8 cellular contexts compared by ENCODE assay signal in genomic region chr3:152403632-152404066, GRCh38.
DNase-seq lines count a peak whose midpoint lies in the region; ATAC-seq and TF ChIP-seq lines count a peak whose summit lies in the region.

No MANE protein-coding gene starts in this region.

- peak; percentile 73 for TF ChIP-seq EP300 in gastroesophageal sphincter (IDR thresholded peaks at IDR 0.05)

- no peaks in the 10 kb centered on the region for H3K36me3 ChIP-seq in gastroesophageal sphincter

- no peak for ATAC-seq in CD4-positive, alpha-beta T cell (ENCODE audit: poor library complexity)
- no peak for ATAC-seq in T-cell (replicated peaks in 1 of 4)
- ATAC-seq in gastroesophageal sphincter, result peak; percentile 82

- H3K27me3 Mint-ChIP-seq in CD4-positive, alpha-beta T cell, result no peaks in the 10 kb centered on the region
- no peaks in the 10 kb centered on the region for H3K27me3 Mint-ChIP-seq in T-cell
- no peaks in the 10 kb centered on the region for H3K27me3 Mint-ChIP-seq in nephron (ENCODE audit: low read depth)

- no peak overlapping the region for H3K4me3 ChIP-seq in gastroesophageal sphincter

- no peaks in the 10 kb centered on the region for H3K27me3 ChIP-seq in CD4-positive, alpha-beta T cell (ENCODE audit: control insufficient read depth, insufficient read depth, low read length)
- H3K27me3 ChIP-seq in gastroesophageal sphincter, result no peaks in the 10 kb centered on the region

- intact Hi-C loops in CD4-positive, alpha-beta T cell (cut with DNase I, micrococcal nuclease), result loop anchor here in 1 of 2 experiments (5.0 kb wide), 2 partner anchors 39 to 41 kb away; no protein-coding TSS in a partner anchor

- no peak for DNase-seq in CD4-positive, alpha-beta T cell
- DNase-seq in T-cell, result no peak
- DNase-seq in RKO (ENCODE audit: low spot score), result no peak
- no peak for DNase-seq in DMS79 treated with DMSO at 0.1 percent for 48 hours (lab: John Stamatoyannopoulos, UW)
- DNase-seq in stimulated activated CD4-positive, alpha-beta T cell treated with anti-CD3 and anti-CD28 coated beads, Interleukin-4, amount 100 ng/mL, for 4 hours, result no peak
- no peak for DNase-seq in dedifferentiated amniotic fluid mesenchymal stem cell (ENCODE audit: extremely low spot score)

- peak overlapping the region; percentile 55 for H3K4me3 Mint-ChIP-seq in CD4-positive, alpha-beta T cell
- H3K4me3 Mint-ChIP-seq in T-cell (peak overlapping the region in 1 of 3 donors; percentile 43), nephron (no peak overlapping the region)

- H3K4me1 Mint-ChIP-seq in CD4-positive, alpha-beta T cell (ENCODE audit: low read depth), result peaks cover 98% of the 10 kb centered on the region
- H3K4me1 Mint-ChIP-seq in T-cell (peaks cover 88 to 91% (median 90%) of the 10 kb centered on the region in 3 donors), nephron (peaks cover 61% of the 10 kb centered on the region)

- H3K27ac ChIP-seq in CD4-positive, alpha-beta T cell (ENCODE audit: low read depth, low read length), result peak overlapping the region; percentile 51
- H3K27ac ChIP-seq in gastroesophageal sphincter, result peak overlapping the region; percentile 77 to 96 (median 80)

- no peak for TF ChIP-seq CTCF in CD4-positive, alpha-beta T cell (IDR thresholded peaks at IDR 0.05)
- TF ChIP-seq CTCF in gastroesophageal sphincter (IDR thresholded peaks at IDR 0.05), result no peak
- TF ChIP-seq CTCF in nephron (IDR thresholded peaks at IDR 0.05; ENCODE audit: unreplicated experiment in 3 of 3), result no peak

- peaks cover 90% of the 10 kb centered on the region for H3K36me3 Mint-ChIP-seq in CD4-positive, alpha-beta T cell (ENCODE audit: low read depth)
- H3K36me3 Mint-ChIP-seq in T-cell (peaks cover 34% of the 10 kb centered on the region), nephron (ENCODE audit: low read depth) (no peaks in the 10 kb centered on the region)

- peak overlapping the region; percentile 91 for H3K27ac Mint-ChIP-seq in CD4-positive, alpha-beta T cell
- H3K27ac Mint-ChIP-seq in T-cell, result peak overlapping the region; percentile 86 to 90
- peak overlapping the region in 2 of 3 experiments; percentile 13 to 48 for H3K27ac Mint-ChIP-seq in nephron

- no peaks in the 10 kb centered on the region for H3K9me3 ChIP-seq in CD4-positive, alpha-beta T cell (ENCODE audit: control insufficient read depth, low read length)
- H3K9me3 ChIP-seq in gastroesophageal sphincter, result no peaks in the 10 kb centered on the region

- no peaks in the 10 kb centered on the region for H3K9me3 Mint-ChIP-seq in CD4-positive, alpha-beta T cell
- H3K9me3 Mint-ChIP-seq in T-cell (no peaks in the 10 kb centered on the region), nephron (no peaks in the 10 kb centered on the region)

- POLR2A ChIA-PET in CD4-positive, alpha-beta T cell (lab: Charles Lee), result interaction anchor here (0.6 to 2.0 kb wide), 2 partner anchors 9 to 369 kb away, joined by 4 to 5 read pairs; no protein-coding TSS in a partner anchor
- POLR2A ChIA-PET in T-cell (lab: Charles Lee), result interaction anchor here (0.5 to 0.6 kb wide), 4 partner anchors 88 to 1999 kb away, joined by 3 to 6 read pairs (median 4); no protein-coding TSS in a partner anchor

- WGBS in gastroesophageal sphincter (ENCODE audit: low coverage in 1 of 2), 2 donors, result 40 to 43% methylated on average over 2 of the region's 2 CpGs

- peaks cover 51 to 93% (median 68%) of the 10 kb centered on the region in 3 donors for H3K4me1 ChIP-seq in gastroesophageal sphincter

- CTCF ChIA-PET in CD4-positive, alpha-beta T cell (lab: Charles Lee), result interaction anchor here (0.8 to 1.4 kb wide), 2 partner anchors 17 to 85 kb away, joined by 3 to 5 read pairs; no protein-coding TSS in a partner anchor
- CTCF ChIA-PET in T-cell (lab: Charles Lee), result interaction anchor here in 1 of 2 donors (0.7 kb wide), 1 partner anchor 280 kb away, joined by 4 read pairs; no protein-coding TSS in a partner anchor

- TF ChIP-seq POLR2A in gastroesophageal sphincter (IDR thresholded peaks at IDR 0.05), result peak in 1 of 2 donors; percentile 18

Comparison
In these comparisons a context has a peak if more than half of its experiments do, and no peak if none do; other contexts are left out.
1. H3K27ac Mint-ChIP-seq: peak in every context shown above with its lines; median percentile 91 in CD4-positive, alpha-beta T cell; 88 in T-cell; 30 in nephron.